In genomic region chr1:162530985-162531319, GRCh38 we compare ENCODE assay signal across 22 cellular contexts. TPM values are rescaled to one million over a fixed set of nuclear protein-coding genes. Genes with fewer than 3 reads are reported as not detected.
A peak's percentile ranks its signal among the peaks of the same experiment; 100 is the strongest.
DNase-seq lines count a peak whose midpoint lies in the region; ATAC-seq and TF ChIP-seq lines count a peak whose summit lies in the region.
"Had no signal": no experiment of that assay in that cellular context is flagged by ENCODE, and none has a peak within 500 bp of the region (broad histone marks: within the 10 kb centered on the region; RNA-seq: fewer than 3 reads in every experiment).

No MANE protein-coding gene starts in this region.

- no peak overlapping the region for H3K27ac ChIP-seq in breast epithelium
- H3K27ac ChIP-seq in testis = no peak overlapping the region
- H3K27ac ChIP-seq: 22Rv1; BLaER1 treated with 17β-estradiol and CSF1 and Interleukin-3, amounts not matched to agents 10 nM and 100 nM; PC-9 had no signal

- intact Hi-C loops in MCF 10A (cut with micrococcal nuclease) (no loop called here), breast epithelium (cut with DNase I; ENCODE audit: low total_unique reads) (no loop called here), testis (cut with DNase I; ENCODE audit: low total_unique reads) (no loop called here)
- intact Hi-C loops in activated T-helper 2 cell treated with anti-CD3 and anti-CD28 coated beads, Interferon-gamma antibody, Interleukin-2, Interleukin-4, amounts not matched to agents 10 μg/mL and 5 μg/mL and 100 μg/mL, durations not matched to agents 14 hours and 24 hours and 36 hours (cut with micrococcal nuclease) = no loop called here

- ATAC-seq in WTC11 = no peak
- no peak for ATAC-seq in naive B cell (ENCODE audit: low read depth in 2 of 2)
- ATAC-seq: CD8-positive, alpha-beta T cell had no signal

- H3K9me3 Mint-ChIP-seq in MCF 10A (ENCODE audit: unreplicated experiment) (no peaks in the 10 kb centered on the region), WTC11 (no peaks in the 10 kb centered on the region), naive B cell (no peaks in the 10 kb centered on the region)
- no peaks in the 10 kb centered on the region for H3K9me3 Mint-ChIP-seq in activated T-helper 2 cell treated with anti-CD3 and anti-CD28 coated beads, Interferon-gamma antibody, Interleukin-2, Interleukin-4, amounts not matched to agents 10 μg/mL and 5 μg/mL and 100 μg/mL, durations not matched to agents 14 hours and 24 hours and 36 hours
- H3K9me3 Mint-ChIP-seq: CD8-positive, alpha-beta T cell had no signal

- H3K27me3 ChIP-seq in breast epithelium = no peaks in the 10 kb centered on the region
- H3K27me3 ChIP-seq in testis = no peaks in the 10 kb centered on the region
- H3K27me3 ChIP-seq: BLaER1 treated with 17β-estradiol and CSF1 and Interleukin-3, amounts not matched to agents 10 nM and 100 nM had no signal

- POLR2A ChIA-PET in MCF 10A (lab: Yijun Ruan, JAX) (interaction anchor here (0.5 to 1.7 kb wide), 3 partner anchors 29 to 572 kb away, joined by 3 to 6 read pairs (median 5); no protein-coding TSS in a partner anchor), WTC11 (lab: Charles Lee) (interaction anchor here (0.5 kb wide), 1 partner anchor 60 kb away, joined by 3 read pairs; no protein-coding TSS in a partner anchor)

- no peak overlapping the region for H3K4me3 ChIP-seq in breast epithelium
- no peak overlapping the region for H3K4me3 ChIP-seq in testis
- H3K4me3 ChIP-seq: BLaER1 treated with 17β-estradiol and CSF1 and Interleukin-3, amounts not matched to agents 10 nM and 100 nM; PC-9 had no signal

- H3K36me3 Mint-ChIP-seq in MCF 10A (ENCODE audit: insufficient read depth, unreplicated experiment) = peaks cover 31% of the 10 kb centered on the region
- no peaks in the 10 kb centered on the region for H3K36me3 Mint-ChIP-seq in WTC11
- H3K36me3 Mint-ChIP-seq in naive B cell = peaks cover 0 to 5% of the 10 kb centered on the region in 2 donors
- H3K36me3 Mint-ChIP-seq in activated T-helper 2 cell treated with anti-CD3 and anti-CD28 coated beads, Interferon-gamma antibody, Interleukin-2, Interleukin-4, amounts not matched to agents 10 μg/mL and 5 μg/mL and 100 μg/mL, durations not matched to agents 14 hours and 24 hours and 36 hours (ENCODE audit: low read depth) = peaks cover 35% of the 10 kb centered on the region

- TF ChIP-seq POLR2A in breast epithelium (IDR thresholded peaks at IDR 0.05) (no peak), testis (IDR thresholded peaks at IDR 0.05) (no peak)

- DNase-seq in MCF 10A (ENCODE audit: unreplicated experiment) = no peak
- DNase-seq in breast epithelium (ENCODE audit: low spot score in 2 of 2) = no peak
- no peak for DNase-seq in WTC11 (ENCODE audit: low spot score)
- DNase-seq in naive B cell = no peak
- DNase-seq in CD1c-positive myeloid dendritic cell (ENCODE audit: extremely low spot score) = no peak
- no peak for DNase-seq in activated T-helper 2 cell treated with anti-CD3 and anti-CD28 coated beads, Interferon-gamma antibody, Interleukin-2, Interleukin-4, amounts not matched to agents 10 μg/mL and 5 μg/mL and 100 μg/mL, durations not matched to agents 14 hours and 24 hours and 36 hours (ENCODE audit: low spot score)
- DNase-seq in OCI-M1 (lab: John Stamatoyannopoulos, UW) = no peak
- DNase-seq in testis = no peak
- DNase-seq: ACHN; CD8-positive, alpha-beta T cell; GDM1; KBM-7; NCI-H1092 treated with DMSO at 0.1 percent for 48 hours; NCI-H1436 treated with DMSO at 0.1 percent for 48 hours; NCI-H2029; NCI-H226; NCI-H510A treated with DMSO at 0.1 percent for 48 hours; NCI-H774; PC-9; SHP77 had no signal

- no peak for TF ChIP-seq CTCF in MCF 10A (IDR thresholded peaks at IDR 0.05; ENCODE audit: unreplicated experiment)
- no peak for TF ChIP-seq CTCF in breast epithelium (IDR thresholded peaks at IDR 0.05)
- TF ChIP-seq CTCF in WTC11 (IDR thresholded peaks at IDR 0.05) = no peak
- TF ChIP-seq CTCF in testis (IDR thresholded peaks at IDR 0.05) = no peak

- H3K27ac Mint-ChIP-seq in MCF 10A (ENCODE audit: low read depth, unreplicated experiment) (peak overlapping the region; percentile 7), WTC11 (peak overlapping the region; percentile 24), naive B cell (peak overlapping the region in 5 of 6 donors; percentile 59 to 88 (median 75))
- no peak overlapping the region for H3K27ac Mint-ChIP-seq in activated T-helper 2 cell treated with anti-CD3 and anti-CD28 coated beads, Interferon-gamma antibody, Interleukin-2, Interleukin-4, amounts not matched to agents 10 μg/mL and 5 μg/mL and 100 μg/mL, durations not matched to agents 14 hours and 24 hours and 36 hours
- H3K27ac Mint-ChIP-seq: CD8-positive, alpha-beta T cell had no signal

- H3K9me3 ChIP-seq in breast epithelium (no peaks in the 10 kb centered on the region), testis (no peaks in the 10 kb centered on the region)
- H3K9me3 ChIP-seq: BLaER1 treated with 17β-estradiol and CSF1 and Interleukin-3, amounts not matched to agents 10 nM and 100 nM had no signal

- BruUV-seq in MCF 10A (replicated peaks; lab: Mats Ljungman, UMichigan) = no TSS peak

- 93 to 97% methylated on average over 1 of the region's 1 CpG for WGBS in testis, 2 donors

- no peak overlapping the region for H3K4me3 Mint-ChIP-seq in MCF 10A (ENCODE audit: unreplicated experiment)
- H3K4me3 Mint-ChIP-seq in WTC11 = no peak overlapping the region
- H3K4me3 Mint-ChIP-seq in naive B cell = peak overlapping the region in 1 of 8 donors; percentile 22
- no peak overlapping the region for H3K4me3 Mint-ChIP-seq in activated T-helper 2 cell treated with anti-CD3 and anti-CD28 coated beads, Interferon-gamma antibody, Interleukin-2, Interleukin-4, amounts not matched to agents 10 μg/mL and 5 μg/mL and 100 μg/mL, durations not matched to agents 14 hours and 24 hours and 36 hours (ENCODE audit: low read depth)
- H3K4me3 Mint-ChIP-seq: CD8-positive, alpha-beta T cell had no signal

- CTCF ChIA-PET in MCF 10A (lab: Yijun Ruan, JAX) = interaction anchor here (0.6 to 1.2 kb wide), 5 partner anchors 11 to 299 kb away, joined by 3 to 4 read pairs (median 3); no protein-coding TSS in a partner anchor
- CTCF ChIA-PET in WTC11 (lab: Charles Lee) = interaction anchor here (0.8 to 1.0 kb wide), 3 partner anchors 173 to 475 kb away, joined by 3 to 4 read pairs (median 3); no protein-coding TSS in a partner anchor

- H3K27me3 Mint-ChIP-seq in MCF 10A (ENCODE audit: insufficient read depth, unreplicated experiment) = no peaks in the 10 kb centered on the region
- no peaks in the 10 kb centered on the region for H3K27me3 Mint-ChIP-seq in WTC11 (ENCODE audit: low read depth)
- H3K27me3 Mint-ChIP-seq in naive B cell = no peaks in the 10 kb centered on the region
- H3K27me3 Mint-ChIP-seq in activated T-helper 2 cell treated with anti-CD3 and anti-CD28 coated beads, Interferon-gamma antibody, Interleukin-2, Interleukin-4, amounts not matched to agents 10 μg/mL and 5 μg/mL and 100 μg/mL, durations not matched to agents 14 hours and 24 hours and 36 hours (ENCODE audit: low read depth) = no peaks in the 10 kb centered on the region

- H3K4me1 Mint-ChIP-seq in MCF 10A (ENCODE audit: insufficient read depth, unreplicated experiment) (no peaks in the 10 kb centered on the region), WTC11 (peaks cover 16% of the 10 kb centered on the region), naive B cell (peaks cover 13 to 21% (median 18%) of the 10 kb centered on the region in 3 donors)
- H3K4me1 Mint-ChIP-seq in activated T-helper 2 cell treated with anti-CD3 and anti-CD28 coated beads, Interferon-gamma antibody, Interleukin-2, Interleukin-4, amounts not matched to agents 10 μg/mL and 5 μg/mL and 100 μg/mL, durations not matched to agents 14 hours and 24 hours and 36 hours (ENCODE audit: low read depth) = peaks cover 2% of the 10 kb centered on the region

- no peaks in the 10 kb centered on the region for H3K4me1 ChIP-seq in breast epithelium
- no peaks in the 10 kb centered on the region for H3K4me1 ChIP-seq in testis

- no peaks in the 10 kb centered on the region for H3K36me3 ChIP-seq in breast epithelium
- H3K36me3 ChIP-seq in testis (ENCODE audit: low read depth, missing control alignments) = no peaks in the 10 kb centered on the region

TF ChIP-seq in WTC11, 78 proteins besides CTCF, POLR2A, EP300 and RAD21 (continues in another document):
- TF ChIP-seq, protein P1, sequence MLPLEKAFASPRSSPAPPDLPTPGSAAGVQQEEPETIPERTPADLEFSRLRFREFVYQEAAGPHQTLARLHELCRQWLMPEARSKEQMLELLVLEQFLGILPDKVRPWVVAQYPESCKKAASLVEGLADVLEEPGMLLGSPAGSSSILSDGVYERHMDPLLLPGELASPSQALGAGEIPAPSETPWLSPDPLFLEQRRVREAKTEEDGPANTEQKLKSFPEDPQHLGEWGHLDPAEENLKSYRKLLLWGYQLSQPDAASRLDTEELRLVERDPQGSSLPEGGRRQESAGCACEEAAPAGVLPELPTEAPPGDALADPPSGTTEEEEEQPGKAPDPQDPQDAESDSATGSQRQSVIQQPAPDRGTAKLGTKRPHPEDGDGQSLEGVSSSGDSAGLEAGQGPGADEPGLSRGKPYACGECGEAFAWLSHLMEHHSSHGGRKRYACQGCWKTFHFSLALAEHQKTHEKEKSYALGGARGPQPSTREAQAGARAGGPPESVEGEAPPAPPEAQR (CRISPR knock-in tag; IDR thresholded peaks at IDR 0.05) = no peak
- no peak for TF ChIP-seq FOXP1 (CRISPR knock-in tag; IDR thresholded peaks at IDR 0.05; ENCODE audit: borderline replicate concordance)
- TF ChIP-seq FOXJ3 (CRISPR knock-in tag; IDR thresholded peaks at IDR 0.05; ENCODE audit: borderline replicate concordance) = no peak

RNA-seq across cellular contexts. Expression of gene UAP1, which starts 30.6 kb away (rescaled TPM):
- total RNA-seq in MCF 10A (2022) (479 and 542 TPM in 2 replicates), breast epithelium (100 to 1,000 TPM; 123 to 190 (median 128) TPM), WTC11 (2021) (31.1 to 31.7 TPM (median 31.6 TPM) in 3 replicates), testis (100 to 1,000 TPM; 110 to 128 TPM)
- polyA plus RNA-seq in naive B cell (ENCODE audit: low read depth in 6 of 6) (10 to 100 TPM; 15.8 to 50.0 (median 19.9) TPM), testis (ENCODE audit: insufficient read depth, low read depth, low replicate concordance) (161 TPM)
- 50.4 and 54.7 TPM in 2 replicates for total RNA-seq in activated T-helper 2 cell treated with anti-CD3 and anti-CD28 coated beads, Interferon-gamma antibody, Interleukin-2, Interleukin-4, amounts not matched to agents 10 μg/mL and 5 μg/mL and 100 μg/mL, durations not matched to agents 14 hours and 24 hours and 36 hours

RNA-seq across cellular contexts. Expression of gene UHMK1, which starts 33.3 kb away (rescaled TPM):
- 76.9 and 102 TPM in 2 replicates for total RNA-seq in MCF 10A (2022)
- 10 to 100 TPM; 44.9 to 68.9 (median 63.8) TPM for total RNA-seq in breast epithelium
- total RNA-seq in WTC11 (2021) = 18.3 to 20.0 TPM (median 18.8 TPM) in 3 replicates
- 10 to 100 TPM; 40.6 to 83.4 (median 59.6) TPM for polyA plus RNA-seq in naive B cell (ENCODE audit: low read depth in 6 of 6)
- 56.3 and 56.7 TPM in 2 replicates for total RNA-seq in activated T-helper 2 cell treated with anti-CD3 and anti-CD28 coated beads, Interferon-gamma antibody, Interleukin-2, Interleukin-4, amounts not matched to agents 10 μg/mL and 5 μg/mL and 100 μg/mL, durations not matched to agents 14 hours and 24 hours and 36 hours
- 10 to 100 TPM; 35.8 to 36.9 TPM for total RNA-seq in testis
- polyA plus RNA-seq in testis (ENCODE audit: insufficient read depth, low read depth, low replicate concordance) = 23.2 TPM
